In the genomic region with DNA sequence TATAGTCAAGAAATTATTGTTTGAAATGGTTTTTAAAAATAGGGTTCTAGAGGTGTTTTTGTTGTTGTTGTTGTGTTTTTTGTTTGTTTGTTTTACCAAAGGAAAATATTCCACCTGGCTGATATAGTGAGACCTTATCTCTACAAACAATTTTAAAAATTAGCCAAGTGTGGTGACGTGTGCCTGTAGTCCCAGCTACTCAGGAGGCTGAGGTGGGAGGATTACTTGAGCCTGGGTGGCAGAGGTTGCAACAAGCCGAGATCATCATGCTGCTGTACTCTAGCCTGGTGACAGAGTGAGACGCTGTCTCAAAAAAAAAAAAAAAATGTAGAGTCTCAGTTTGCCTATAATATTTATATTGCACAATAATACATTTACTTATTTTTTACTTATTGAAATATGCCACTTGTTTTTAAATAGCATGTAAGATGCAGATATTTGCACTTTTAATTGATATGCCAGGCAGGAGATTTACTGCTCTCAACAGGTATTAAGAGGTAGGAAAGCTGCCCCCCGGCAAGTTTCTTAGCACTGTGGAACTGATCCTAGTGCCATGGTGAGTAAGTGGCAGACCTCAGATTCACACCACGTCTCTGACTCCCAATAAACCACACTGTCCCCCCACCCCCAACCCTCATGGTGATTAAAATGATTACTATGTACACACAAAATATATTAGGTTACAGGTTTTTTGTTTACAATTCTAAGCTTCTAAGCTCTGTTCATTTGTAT, we compare ENCODE assay signal across 20 cellular contexts.
A peak's percentile ranks its signal among the peaks of the same experiment; 100 is the strongest.
DNase-seq lines count a peak whose midpoint lies in the region; ATAC-seq and TF ChIP-seq lines count a peak whose summit lies in the region.
"Had no signal": no experiment of that assay in that cellular context is flagged by ENCODE, and none has a peak within 500 bp of the region (broad histone marks: within the 10 kb centered on the region; RNA-seq: fewer than 3 reads in every experiment).

No MANE protein-coding gene starts in this region.

- H3K27me3 Mint-ChIP-seq in GM23338 (ENCODE audit: insufficient read depth, low read depth, poor library complexity) (peaks cover 8% of the 10 kb centered on the region), nephron (ENCODE audit: low read depth) (no peaks in the 10 kb centered on the region)

- no peaks in the 10 kb centered on the region for H4K20me1 ChIP-seq in GM23338 (replicated peaks; ENCODE audit: insufficient read depth)

- H3F3A ChIP-seq in GM23338 (replicated peaks; ENCODE audit: low read depth): peaks cover 11% of the 10 kb centered on the region; the same call in 1 of the 2 replicates

- peaks cover 61% of the 10 kb centered on the region for H3K4me1 ChIP-seq in GM23338 (ENCODE audit: insufficient read depth)

- peaks cover 84% of the 10 kb centered on the region for H3K79me2 ChIP-seq in GM23338 (replicated peaks; ENCODE audit: insufficient read depth)

- H3K27me3 ChIP-seq in GM23338 (ENCODE audit: insufficient read depth): no peaks in the 10 kb centered on the region
- H3K27me3 ChIP-seq: body of pancreas, pancreas, suprapubic skin had no signal

- H3K9me3 Mint-ChIP-seq in GM23338: no peaks in the 10 kb centered on the region
- no peaks in the 10 kb centered on the region for H3K9me3 Mint-ChIP-seq in nephron
- H3K9me3 Mint-ChIP-seq: activated naive CD4-positive, alpha-beta T cell treated with anti-CD3 and anti-CD28 coated beads, Interleukin-2, amount 50 U/mL, for 72 hours; CD8-positive, alpha-beta T cell had no signal

- H3K36me3 Mint-ChIP-seq in GM23338 (ENCODE audit: low read depth): peaks cover 12% of the 10 kb centered on the region; the same call in 2 of the 3 replicates
- peaks cover 24% of the 10 kb centered on the region for H3K36me3 Mint-ChIP-seq in nephron (ENCODE audit: low read depth)
- H3K36me3 Mint-ChIP-seq: CD8-positive, alpha-beta T cell had no signal

- no peak overlapping the region for H3K4me3 ChIP-seq in GM23338
- H3K4me3 ChIP-seq: body of pancreas, pancreas, skin epidermis, suprapubic skin had no signal

- H3K4me1 Mint-ChIP-seq in GM23338 (peaks cover 66% of the 10 kb centered on the region), nephron (peaks cover 72% of the 10 kb centered on the region)

- H2AFZ ChIP-seq in GM23338: no peak overlapping the region

- TF ChIP-seq CTCF in GM23338 (conservative IDR thresholded peaks at IDR 0.05; ENCODE audit: low read depth in 2 of 2) (no peak), nephron (IDR thresholded peaks at IDR 0.05; ENCODE audit: unreplicated experiment in 3 of 3) (no peak)

- H3K9me2 ChIP-seq in GM23338 (ENCODE audit: insufficient read depth): no peaks in the 10 kb centered on the region

- H3K4me2 ChIP-seq in GM23338: no peak overlapping the region
- H3K4me2 ChIP-seq: KMS-11 had no signal

- H3K4me3 Mint-ChIP-seq in GM23338 (no peak overlapping the region; the same call in 2 of the 3 replicates), nephron (peak overlapping the region; percentile 9 to 37 (median 22))
- H3K4me3 Mint-ChIP-seq: CD8-positive, alpha-beta T cell had no signal

- H3K36me3 ChIP-seq in GM23338 (ENCODE audit: insufficient read depth): no peaks in the 10 kb centered on the region
- H3K36me3 ChIP-seq: pancreas, suprapubic skin had no signal

- H3K27ac ChIP-seq in GM23338 (ENCODE audit: low read depth): no peak overlapping the region
- H3K27ac ChIP-seq: KMS-11, skin epidermis, suprapubic skin had no signal

- H3K27ac Mint-ChIP-seq in GM23338 (peak overlapping the region; percentile 86; the same call in 1 of the 2 replicates), nephron (peak overlapping the region; percentile 64 to 88 (median 84))
- H3K27ac Mint-ChIP-seq: activated naive CD4-positive, alpha-beta T cell treated with anti-CD3 and anti-CD28 coated beads, Interleukin-2, amount 50 U/mL, for 72 hours; CD8-positive, alpha-beta T cell had no signal

- DNase-seq in GM23338 (ENCODE audit: low spot score) (no peak), NCI-H1105 treated with DMSO at 0.1 percent for 48 hours (lab: John Stamatoyannopoulos, UW) (peak; percentile 82), NCI-H774 (lab: John Stamatoyannopoulos, UW) (peak; percentile 26), NCI-H2227 (lab: John Stamatoyannopoulos, UW; ENCODE audit: unreplicated experiment) (no peak), SHP77 (lab: John Stamatoyannopoulos, UW) (no peak)
- DNase-seq: activated CD4-positive, alpha-beta T cell treated with anti-CD3 and anti-CD28 coated beads, Interleukin-2, amount 50 U/mL, for 48 hours; activated T-cell treated with anti-CD3 and anti-CD28 coated beads, Interleukin-2, amount 50 U/mL, for 48 hours; body of pancreas; CD8-positive, alpha-beta T cell; erythroblast; NCI-H1694 treated with DMSO at 0.1 percent for 48 hours; NK-92 treated with Interleukin-12 subunit alpha and Interleukin-12 subunit beta, amount 100 ng/mL, for 24 hours; pancreas had no signal

- ATAC-seq in GM23338: no peak
- ATAC-seq in GM21717 (IDR thresholded peaks at IDR 0.05; ENCODE audit: unreplicated experiment): no peak
- no peak for ATAC-seq in GM19455 (IDR thresholded peaks at IDR 0.05; ENCODE audit: unreplicated experiment)
- ATAC-seq: activated naive CD4-positive, alpha-beta T cell treated with anti-CD3 and anti-CD28 coated beads, Interleukin-2, amount 50 U/mL, for 72 hours; body of pancreas; CD8-positive, alpha-beta T cell; pancreas had no signal

TF ChIP-seq in GM23338, 12 proteins besides CTCF, POLR2A, EP300 and RAD21 (continues in another document):
- TF ChIP-seq ZNF331 (CRISPR knock-in tag; IDR thresholded peaks at IDR 0.05; ENCODE audit: low read depth) (no peak), EZH2 (IDR thresholded peaks at IDR 0.05; ENCODE audit: low read depth, unreplicated experiment) (no peak), NANOG (IDR thresholded peaks at IDR 0.05; ENCODE audit: borderline replicate concordance) (no peak), JUNB (IDR thresholded peaks at IDR 0.05; ENCODE audit: unreplicated experiment) (no peak), STAT1 (IDR thresholded peaks at IDR 0.05; ENCODE audit: unreplicated experiment) (no peak), CREB1 (CRISPR knock-in tag; IDR thresholded peaks at IDR 0.05; ENCODE audit: low read depth) (no peak)
- TF ChIP-seq, protein P1, sequence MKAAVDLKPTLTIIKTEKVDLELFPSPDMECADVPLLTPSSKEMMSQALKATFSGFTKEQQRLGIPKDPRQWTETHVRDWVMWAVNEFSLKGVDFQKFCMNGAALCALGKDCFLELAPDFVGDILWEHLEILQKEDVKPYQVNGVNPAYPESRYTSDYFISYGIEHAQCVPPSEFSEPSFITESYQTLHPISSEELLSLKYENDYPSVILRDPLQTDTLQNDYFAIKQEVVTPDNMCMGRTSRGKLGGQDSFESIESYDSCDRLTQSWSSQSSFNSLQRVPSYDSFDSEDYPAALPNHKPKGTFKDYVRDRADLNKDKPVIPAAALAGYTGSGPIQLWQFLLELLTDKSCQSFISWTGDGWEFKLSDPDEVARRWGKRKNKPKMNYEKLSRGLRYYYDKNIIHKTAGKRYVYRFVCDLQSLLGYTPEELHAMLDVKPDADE (IDR thresholded peaks at IDR 0.05): no peak

Comparison
In these comparisons a context has a peak if more than half of its experiments do, and no peak if none do; other contexts are left out.
1. DNase-seq: peak in NCI-H1105 treated with DMSO at 0.1 percent for 48 hours (single experiment) and NCI-H774 (single experiment); none in GM23338 (single experiment), NCI-H2227 (single experiment) and SHP77 (0 of 2).